In genomic region chr11:44709966-44710365, GRCh38 we compare ENCODE assay signal across 18 cellular contexts. TPM values are rescaled to one million over a fixed set of nuclear protein-coding genes. Genes with fewer than 3 reads are reported as not detected.
A peak's percentile ranks its signal among the peaks of the same experiment; 100 is the strongest.
DNase-seq lines count a peak whose midpoint lies in the region; ATAC-seq, FAIRE-seq and TF ChIP-seq lines count a peak whose summit lies in the region.
"Had no signal": no experiment of that assay in that cellular context is flagged by ENCODE, and none has a peak within 500 bp of the region (broad histone marks: within the 10 kb centered on the region; RNA-seq: fewer than 3 reads in every experiment).

No MANE protein-coding gene starts in this region.

- no peak overlapping the region for H3K4me3 ChIP-seq in fibroblast of pulmonary artery (replicated peaks; ENCODE audit: low read depth, low read length)
- no peak overlapping the region for H3K4me3 ChIP-seq in coronary artery
- H3K4me3 ChIP-seq: tibial nerve had no signal

- H3K27ac Mint-ChIP-seq in stimulated activated effector memory CD8-positive, alpha-beta T cell treated with anti-CD3 and anti-CD28 coated beads, Interleukin-12 subunit alpha, Interleukin-12 subunit beta, amount 100 ng/mL, for 72 hours = no peak overlapping the region
- H3K27ac Mint-ChIP-seq: activated CD8-positive, alpha-beta memory T cell treated with anti-CD3 and anti-CD28 coated beads, Interleukin-2, amount 10 ng/mL, durations not matched to agents 7 days and 5 days had no signal

- peaks cover 30% of the 10 kb centered on the region for H3K4me1 Mint-ChIP-seq in stimulated activated effector memory CD8-positive, alpha-beta T cell treated with anti-CD3 and anti-CD28 coated beads, Interleukin-12 subunit alpha, Interleukin-12 subunit beta, amount 100 ng/mL, for 72 hours

- FAIRE-seq in GM12892 (lab: Jason Lieb, UNC) (peak; percentile 54), RCC 7860 (lab: Jason Lieb, UNC) (no peak)
- FAIRE-seq: islet of Langerhans had no signal

- H3K9me3 Mint-ChIP-seq in stimulated activated effector memory CD8-positive, alpha-beta T cell treated with anti-CD3 and anti-CD28 coated beads, Interleukin-12 subunit alpha, Interleukin-12 subunit beta, amount 100 ng/mL, for 72 hours = peaks cover 3% of the 10 kb centered on the region

- no peak for DNase-seq in GM12892 (ENCODE audit: insufficient read length)
- peak; percentile 23 for DNase-seq in RCC 7860 (ENCODE audit: low spot score)
- DNase-seq in fibroblast of pulmonary artery (ENCODE audit: low read depth) = peak; percentile 66
- peak in 7 of 10 donors; percentile 28 to 87 (median 40) for DNase-seq in posterior cingulate gyrus
- no peak for DNase-seq in stimulated activated effector memory CD8-positive, alpha-beta T cell treated with anti-CD3 and anti-CD28 coated beads, Interleukin-12 subunit alpha, Interleukin-12 subunit beta, amount 100 ng/mL, for 72 hours (ENCODE audit: low spot score in 2 of 2)
- DNase-seq in KG1 (lab: John Stamatoyannopoulos, UW) = no peak
- DNase-seq in coronary artery (ENCODE audit: low spot score) = no peak
- no peak for DNase-seq in activated CD4-positive, alpha-beta T cell treated with anti-CD3 and anti-CD28 coated beads, Interleukin-2, amount 50 U/mL, for 1 hour
- DNase-seq: activated CD4-positive, CD25-positive, alpha-beta regulatory T cell; activated CD8-positive, alpha-beta memory T cell treated with anti-CD3 and anti-CD28 coated beads, Interleukin-2, amount 10 ng/mL, durations not matched to agents 7 days and 5 days; activated effector memory CD4-positive, alpha-beta T cell treated with anti-CD3 and anti-CD28 coated beads, Interleukin-2, amount 50 U/mL, for 16 hours; DMS153; NCI-H2081 had no signal

- no peak for TF ChIP-seq CTCF in fibroblast of pulmonary artery (IDR thresholded peaks at IDR 0.05; ENCODE audit: low read length, missing control alignments)
- TF ChIP-seq CTCF in coronary artery (IDR thresholded peaks at IDR 0.05) = no peak

- ATAC-seq in stimulated activated effector memory CD8-positive, alpha-beta T cell treated with anti-CD3 and anti-CD28 coated beads, Interleukin-12 subunit alpha, Interleukin-12 subunit beta, amount 100 ng/mL, for 72 hours = no peak
- ATAC-seq: activated CD8-positive, alpha-beta memory T cell treated with anti-CD3 and anti-CD28 coated beads, Interleukin-2, amount 10 ng/mL, durations not matched to agents 7 days and 5 days; sciatic nerve had no signal

- H3K4me3 Mint-ChIP-seq in stimulated activated effector memory CD8-positive, alpha-beta T cell treated with anti-CD3 and anti-CD28 coated beads, Interleukin-12 subunit alpha, Interleukin-12 subunit beta, amount 100 ng/mL, for 72 hours = no peak overlapping the region
- H3K4me3 Mint-ChIP-seq: activated CD8-positive, alpha-beta memory T cell treated with anti-CD3 and anti-CD28 coated beads, Interleukin-2, amount 10 ng/mL, durations not matched to agents 7 days and 5 days had no signal

- H3K36me3 Mint-ChIP-seq in stimulated activated effector memory CD8-positive, alpha-beta T cell treated with anti-CD3 and anti-CD28 coated beads, Interleukin-12 subunit alpha, Interleukin-12 subunit beta, amount 100 ng/mL, for 72 hours = no peaks in the 10 kb centered on the region
- H3K36me3 Mint-ChIP-seq: activated CD8-positive, alpha-beta memory T cell treated with anti-CD3 and anti-CD28 coated beads, Interleukin-2, amount 10 ng/mL, durations not matched to agents 7 days and 5 days had no signal

- no peak for TF ChIP-seq POLR2A in GM12892 (IDR thresholded peaks at IDR 0.05; ENCODE audit: low read depth, low read length)

- no peak overlapping the region for H3K27ac ChIP-seq in coronary artery
- H3K27ac ChIP-seq: C4-2B, neutrophil, tibial nerve had no signal

- intact Hi-C loops in posterior cingulate gyrus (cut with DNase I) = no loop called here

RNA-seq across cellular contexts. Expression of gene TSPAN18, which starts 16.8 kb away (rescaled TPM):
- 1.5 TPM for polyA plus RNA-seq in GM12892 (2012; ENCODE audit: missing spikeins)

Comparison
In these comparisons a context has a peak if more than half of its experiments do, and no peak if none do; other contexts are left out.
1. DNase-seq: peak in RCC 7860 (single experiment), fibroblast of pulmonary artery (single experiment) and posterior cingulate gyrus (7 of 10); none in GM12892 (single experiment), stimulated activated effector memory CD8-positive, alpha-beta T cell treated with anti-CD3 and anti-CD28 coated beads, Interleukin-12 subunit alpha, Interleukin-12 subunit beta, amount 100 ng/mL, for 72 hours (0 of 2), KG1 (single experiment), coronary artery (single experiment) and activated CD4-positive, alpha-beta T cell treated with anti-CD3 and anti-CD28 coated beads, Interleukin-2, amount 50 U/mL, for 1 hour (single experiment).